Comparison of ENCODE assay signal across 9 cellular contexts in the genomic region with DNA sequence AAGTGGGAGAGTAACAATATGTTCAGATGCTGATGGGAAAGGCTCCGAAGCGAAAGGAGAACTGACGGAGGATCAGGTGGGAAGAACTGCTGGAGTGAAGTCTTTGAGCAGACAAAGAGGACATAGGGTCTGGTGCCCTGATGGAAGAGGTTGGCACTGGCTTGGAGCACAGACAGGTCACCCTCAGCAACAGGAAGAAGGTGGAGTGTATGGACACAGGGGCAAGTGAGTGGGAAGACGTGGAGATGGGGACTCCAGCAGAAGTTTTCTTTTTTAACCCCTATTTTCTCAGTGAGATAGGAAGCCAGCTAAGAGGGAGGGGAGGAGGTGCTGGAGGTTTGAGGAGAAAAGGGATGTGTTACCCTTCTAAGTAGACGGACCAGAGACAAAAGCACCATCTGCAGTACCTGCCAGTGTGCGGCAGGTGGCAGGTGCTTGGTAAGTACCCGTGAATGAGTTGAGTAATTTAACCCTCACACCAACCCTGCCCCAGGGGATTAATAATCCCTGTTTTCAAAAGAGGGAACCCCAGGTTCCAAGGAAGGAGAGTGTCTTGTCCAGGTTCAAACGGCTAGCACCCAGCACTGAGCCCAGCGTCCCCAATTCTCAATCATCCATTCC. TPM values are rescaled to one million over a fixed set of nuclear protein-coding genes. Genes with fewer than 3 reads are reported as not detected.
DNase-seq lines count a peak whose midpoint lies in the region; ATAC-seq and FAIRE-seq lines count a peak whose summit lies in the region.
"Had no signal": no experiment of that assay in that cellular context is flagged by ENCODE, and none has a peak within 500 bp of the region (broad histone marks: within the 10 kb centered on the region; RNA-seq: fewer than 3 reads in every experiment).

No MANE protein-coding gene starts in this region.

- no peaks in the 10 kb centered on the region for H3K4me1 Mint-ChIP-seq in activated CD4-positive, alpha-beta T cell treated with anti-CD3 and anti-CD28 coated beads for 36 hours
- no peaks in the 10 kb centered on the region for H3K4me1 Mint-ChIP-seq in activated CD4-positive, alpha-beta T cell treated with anti-CD3 and anti-CD28 coated beads, Interleukin-2, amount 10 ng/mL, durations not matched to agents 7 days and 5 days

- no peak for FAIRE-seq in small intestine (lab: Jason Lieb, UNC)
- FAIRE-seq: endometrium had no signal

- no peaks in the 10 kb centered on the region for H3K9me3 Mint-ChIP-seq in activated CD4-positive, alpha-beta T cell treated with anti-CD3 and anti-CD28 coated beads for 36 hours (ENCODE audit: low read depth)
- no peaks in the 10 kb centered on the region for H3K9me3 Mint-ChIP-seq in activated CD4-positive, alpha-beta T cell treated with anti-CD3 and anti-CD28 coated beads, Interleukin-2, amount 10 ng/mL, durations not matched to agents 7 days and 5 days

- DNase-seq in activated CD4-positive, alpha-beta T cell treated with anti-CD3 and anti-CD28 coated beads for 36 hours: peak; percentile 44
- DNase-seq in activated CD4-positive, alpha-beta T cell treated with anti-CD3 and anti-CD28 coated beads, Interleukin-2, amount 10 ng/mL, durations not matched to agents 7 days and 5 days: no peak
- DNase-seq in NCI-H526 treated with DMSO at 0.1 percent for 48 hours (lab: John Stamatoyannopoulos, UW): peak; percentile 59
- DNase-seq in dermis blood vessel endothelial cell: peak; percentile 51
- peak; percentile 19 for DNase-seq in small intestine
- DNase-seq in NCI-H187 treated with DMSO at 0.1 percent for 48 hours (lab: John Stamatoyannopoulos, UW): no peak
- DNase-seq in activated naive CD4-positive, alpha-beta T cell treated with Interleukin-2 at 50 U/mL for 16 hours: no peak

- H3K27me3 ChIP-seq in small intestine (ENCODE audit: control insufficient read depth in 2 of 2, insufficient read depth in 2 of 2, low read length in 2 of 2): peaks cover 0 to 5% of the 10 kb centered on the region in 2 donors

- no peak overlapping the region for H3K27ac Mint-ChIP-seq in activated CD4-positive, alpha-beta T cell treated with anti-CD3 and anti-CD28 coated beads for 36 hours
- no peak overlapping the region for H3K27ac Mint-ChIP-seq in activated CD4-positive, alpha-beta T cell treated with anti-CD3 and anti-CD28 coated beads, Interleukin-2, amount 10 ng/mL, durations not matched to agents 7 days and 5 days

- POLR2A ChIA-PET in activated CD4-positive, alpha-beta T cell treated with anti-CD3 and anti-CD28 coated beads for 36 hours (lab: Charles Lee): no interaction called here
- POLR2A ChIA-PET in activated CD4-positive, alpha-beta T cell treated with anti-CD3 and anti-CD28 coated beads, Interleukin-2, amount 10 ng/mL, durations not matched to agents 7 days and 5 days (lab: Charles Lee): no interaction called here

- intact Hi-C loops in activated CD4-positive, alpha-beta T cell treated with anti-CD3 and anti-CD28 coated beads for 36 hours (cut with DNase I, micrococcal nuclease): loop anchor here (2.0 to 5.0 kb wide), 2 partner anchors 65 to 66 kb away; no protein-coding TSS in a partner anchor

- peaks cover 6% of the 10 kb centered on the region for H3K36me3 Mint-ChIP-seq in activated CD4-positive, alpha-beta T cell treated with anti-CD3 and anti-CD28 coated beads for 36 hours (ENCODE audit: low read depth)
- H3K36me3 Mint-ChIP-seq in activated CD4-positive, alpha-beta T cell treated with anti-CD3 and anti-CD28 coated beads, Interleukin-2, amount 10 ng/mL, durations not matched to agents 7 days and 5 days (ENCODE audit: low read depth): peaks cover under 1% of the 10 kb centered on the region

- no peaks in the 10 kb centered on the region for H3K36me3 ChIP-seq in small intestine (ENCODE audit: control insufficient read depth in 2 of 2, insufficient read depth in 2 of 2, low read length in 2 of 2)

- H3K4me1 ChIP-seq in small intestine (ENCODE audit: control insufficient read depth in 2 of 2, insufficient read depth in 1 of 2, low read depth in 1 of 2, low read length in 1 of 2): no peaks in the 10 kb centered on the region

- CTCF ChIA-PET in activated CD4-positive, alpha-beta T cell treated with anti-CD3 and anti-CD28 coated beads for 36 hours (lab: Charles Lee): interaction anchor here (0.6 kb wide), 1 partner anchor 33 kb away, joined by 3 read pairs; no protein-coding TSS in a partner anchor
- CTCF ChIA-PET in activated CD4-positive, alpha-beta T cell treated with anti-CD3 and anti-CD28 coated beads, Interleukin-2, amount 10 ng/mL, durations not matched to agents 7 days and 5 days (lab: Charles Lee): no interaction called here

- no peak overlapping the region for H3K4me3 Mint-ChIP-seq in activated CD4-positive, alpha-beta T cell treated with anti-CD3 and anti-CD28 coated beads for 36 hours
- H3K4me3 Mint-ChIP-seq in activated CD4-positive, alpha-beta T cell treated with anti-CD3 and anti-CD28 coated beads, Interleukin-2, amount 10 ng/mL, durations not matched to agents 7 days and 5 days: no peak overlapping the region

- H3K4me3 ChIP-seq in small intestine (ENCODE audit: low read depth in 1 of 2, low read length in 2 of 2): no peak overlapping the region

- no peak for ATAC-seq in activated CD4-positive, alpha-beta T cell treated with anti-CD3 and anti-CD28 coated beads for 36 hours
- no peak for ATAC-seq in GM21576 (IDR thresholded peaks at IDR 0.05; ENCODE audit: unreplicated experiment)

- H3K27ac ChIP-seq in small intestine (ENCODE audit: low read depth in 1 of 2, low read length in 1 of 2): no peak overlapping the region

- WGBS in small intestine, 3 donors: 38 to 41% (median 38%) methylated on average over 9 of the region's 9 CpGs

- no peaks in the 10 kb centered on the region for H3K9me3 ChIP-seq in small intestine (ENCODE audit: control insufficient read depth, low read depth)

- peaks cover 6% of the 10 kb centered on the region for H3K27me3 Mint-ChIP-seq in activated CD4-positive, alpha-beta T cell treated with anti-CD3 and anti-CD28 coated beads for 36 hours
- peaks cover 10% of the 10 kb centered on the region for H3K27me3 Mint-ChIP-seq in activated CD4-positive, alpha-beta T cell treated with anti-CD3 and anti-CD28 coated beads, Interleukin-2, amount 10 ng/mL, durations not matched to agents 7 days and 5 days

RNA-seq across cellular contexts. Expression of gene HAS1, which starts 11.2 kb away (rescaled TPM):
- not detected for total RNA-seq in activated CD4-positive, alpha-beta T cell treated with anti-CD3 and anti-CD28 coated beads for 36 hours
- not detected for total RNA-seq in activated CD4-positive, alpha-beta T cell treated with anti-CD3 and anti-CD28 coated beads, Interleukin-2, amount 10 ng/mL, durations not matched to agents 7 days and 5 days
- 0.14 and 0.17 TPM in 2 replicates for total RNA-seq in dermis blood vessel endothelial cell
- polyA plus RNA-seq in small intestine: 1 to 10 TPM in 1 of 3 donors, not detected in 2; 1.1 TPM

RNA-seq across cellular contexts. Expression of gene SPACA6, which starts 19.4 kb away (rescaled TPM):
- total RNA-seq in activated CD4-positive, alpha-beta T cell treated with anti-CD3 and anti-CD28 coated beads for 36 hours: 1 to 10 TPM; 8.3 to 9.1 TPM
- 1 to 10 TPM; 3.1 to 3.9 TPM for total RNA-seq in activated CD4-positive, alpha-beta T cell treated with anti-CD3 and anti-CD28 coated beads, Interleukin-2, amount 10 ng/mL, durations not matched to agents 7 days and 5 days
- 3.5 and 12.9 TPM in 2 replicates for total RNA-seq in dermis blood vessel endothelial cell
- polyA plus RNA-seq in small intestine: 1 to 10 TPM in 1 of 3 donors, not detected in 2; 4.1 TPM

RNA-seq across cellular contexts. Expression of gene FPR1, which starts 39.1 kb away (rescaled TPM):
- total RNA-seq in activated CD4-positive, alpha-beta T cell treated with anti-CD3 and anti-CD28 coated beads for 36 hours: not detected
- total RNA-seq in activated CD4-positive, alpha-beta T cell treated with anti-CD3 and anti-CD28 coated beads, Interleukin-2, amount 10 ng/mL, durations not matched to agents 7 days and 5 days: not detected
- total RNA-seq in dermis blood vessel endothelial cell: not detected in 2 replicates
- polyA plus RNA-seq in small intestine: 1 to 10 TPM; 1.6 to 8.1 (median 2.2) TPM

RNA-seq across cellular contexts. Expression of gene FPR2, which starts 48.4 kb away (rescaled TPM):
- not detected for total RNA-seq in activated CD4-positive, alpha-beta T cell treated with anti-CD3 and anti-CD28 coated beads for 36 hours
- not detected for total RNA-seq in activated CD4-positive, alpha-beta T cell treated with anti-CD3 and anti-CD28 coated beads, Interleukin-2, amount 10 ng/mL, durations not matched to agents 7 days and 5 days
- total RNA-seq in dermis blood vessel endothelial cell: not detected in 2 replicates
- polyA plus RNA-seq in small intestine: 1 to 10 TPM in 2 of 3 donors, not detected in 1; 1.8 to 2.6 TPM

Comparison
In these comparisons a context has a peak if more than half of its experiments do, and no peak if none do; other contexts are left out.
1. DNase-seq: peak in activated CD4-positive, alpha-beta T cell treated with anti-CD3 and anti-CD28 coated beads for 36 hours (single experiment), NCI-H526 treated with DMSO at 0.1 percent for 48 hours (single experiment), dermis blood vessel endothelial cell (single experiment) and small intestine (single experiment); none in activated CD4-positive, alpha-beta T cell treated with anti-CD3 and anti-CD28 coated beads, Interleukin-2, amount 10 ng/mL, durations not matched to agents 7 days and 5 days (single experiment), NCI-H187 treated with DMSO at 0.1 percent for 48 hours (single experiment) and activated naive CD4-positive, alpha-beta T cell treated with Interleukin-2 at 50 U/mL for 16 hours (single experiment).